ENCODE assay signal across 32 cellular contexts in the genomic region with DNA sequence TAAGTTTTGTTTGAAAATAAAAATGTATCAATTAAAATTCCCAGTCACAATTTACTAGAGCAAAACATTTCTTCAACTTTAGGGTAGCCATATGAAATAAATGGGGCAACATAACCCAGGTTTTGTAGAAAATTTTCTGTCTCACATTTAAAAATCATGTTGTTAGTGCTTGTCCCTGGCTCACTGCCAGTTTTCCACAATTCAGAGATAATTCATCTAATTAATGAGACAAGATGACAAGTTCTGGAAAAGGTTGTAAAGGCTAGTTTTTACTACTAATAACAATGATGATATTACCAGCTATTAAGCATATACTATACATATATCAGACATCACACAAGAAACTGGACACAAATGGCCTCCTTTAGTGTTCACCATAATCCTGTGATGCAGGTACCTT. TPM values are rescaled to one million over a fixed set of nuclear protein-coding genes. Genes with fewer than 3 reads are reported as not detected.
DNase-seq lines count a peak whose midpoint lies in the region; FAIRE-seq and TF ChIP-seq lines count a peak whose summit lies in the region.
"Had no signal": no experiment of that assay in that cellular context is flagged by ENCODE, and none has a peak within 500 bp of the region (broad histone marks: within the 10 kb centered on the region; RNA-seq: fewer than 3 reads in every experiment).

No MANE protein-coding gene starts in this region.

- no peak overlapping the region for H3K27ac Mint-ChIP-seq in astrocyte (ENCODE audit: unreplicated experiment)
- H3K27ac Mint-ChIP-seq: activated CD4-positive, alpha-beta memory T cell treated with anti-CD3 and anti-CD28 coated beads, Interleukin-2, amount 10 ng/mL, durations not matched to agents 7 days and 5 days; activated naive CD8-positive, alpha-beta T cell treated with anti-CD3 and anti-CD28 coated beads for 36 hours; H9; naive thymus-derived CD8-positive, alpha-beta T cell; stimulated activated naive B cell treated with anti-CD40 and anti-IgM and Interleukin-4, amounts not matched to agents 10 μg/mL and 1 μg/mL and 100 μg/mL, for 72 hours had no signal

- H3K36me3 ChIP-seq in astrocyte (ENCODE audit: insufficient read depth, low read length) (no peaks in the 10 kb centered on the region), suprapubic skin (no peaks in the 10 kb centered on the region), right atrium auricular region (no peaks in the 10 kb centered on the region)
- H3K36me3 ChIP-seq: BLaER1, gastrocnemius medialis, left lung, ovary, uterus had no signal

- H3K27ac ChIP-seq in astrocyte (ENCODE audit: low read depth, low read length) (no peak overlapping the region), suprapubic skin (no peak overlapping the region), right atrium auricular region (no peak overlapping the region)
- H3K27ac ChIP-seq: BLaER1, gastrocnemius medialis, left lung, ovary, testis, uterus had no signal

- DNase-seq in NCI-H2196 (lab: John Stamatoyannopoulos, UW; ENCODE audit: unreplicated experiment) (peak; percentile 27), NCI-H2196 treated with DMSO at 0.1 percent for 48 hours (lab: John Stamatoyannopoulos, UW; ENCODE audit: unreplicated experiment) (no peak), NCI-H1105 (lab: John Stamatoyannopoulos, UW) (peak; percentile 8), astrocyte (ENCODE audit: low read depth) (no peak), lung microvascular endothelial cell (ENCODE audit: low read depth in 2 of 2) (peak; percentile 38 to 68), suprapubic skin (ENCODE audit: low spot score in 2 of 2) (no peak), right atrium auricular region (ENCODE audit: low spot score) (no peak)
- no peak for DNase-seq in NK-92 treated with Interleukin-12 subunit alpha and Interleukin-12 subunit beta, amount 100 ng/mL, for 24 hours (lab: John Stamatoyannopoulos, UW)
- DNase-seq: ACHN; activated CD4-positive, alpha-beta memory T cell treated with anti-CD3 and anti-CD28 coated beads, Interleukin-2, amount 10 ng/mL, durations not matched to agents 7 days and 5 days; activated CD4-positive, CD25-positive, alpha-beta regulatory T cell; activated naive CD8-positive, alpha-beta T cell treated with anti-CD3 and anti-CD28 coated beads for 36 hours; effector CD8-positive, alpha-beta T cell; gastrocnemius medialis; H9; hippocampal formation; immature natural killer cell; left lung; midbrain; naive thymus-derived CD8-positive, alpha-beta T cell; NCI-H1048; NCI-H774; ovary; PC-3; retina; stimulated activated CD4-positive, alpha-beta T cell treated with anti-CD3 and anti-CD28 coated beads, Interleukin-4, amount 100 ng/mL, for 1 hour; stimulated activated naive B cell treated with anti-CD40 and anti-IgM and Interleukin-4, amounts not matched to agents 10 μg/mL and 1 μg/mL and 100 μg/mL, for 72 hours; T1000; testis; uterus had no signal

- no peak overlapping the region for H3K9ac ChIP-seq in astrocyte (ENCODE audit: low read length)
- H3K9ac ChIP-seq: BLaER1 had no signal

- H3K9me3 ChIP-seq in astrocyte (ENCODE audit: insufficient read depth, low read depth, low read length) = no peaks in the 10 kb centered on the region
- H3K9me3 ChIP-seq in suprapubic skin = no peaks in the 10 kb centered on the region
- H3K9me3 ChIP-seq in right atrium auricular region = no peaks in the 10 kb centered on the region
- H3K9me3 ChIP-seq: gastrocnemius medialis, left lung, ovary, testis, uterus had no signal

- H3K4me1 Mint-ChIP-seq in astrocyte (ENCODE audit: low read depth, unreplicated experiment) = peaks cover under 1% of the 10 kb centered on the region
- H3K4me1 Mint-ChIP-seq: activated CD4-positive, alpha-beta memory T cell treated with anti-CD3 and anti-CD28 coated beads, Interleukin-2, amount 10 ng/mL, durations not matched to agents 7 days and 5 days; H9 had no signal

- peak; percentile 9 for FAIRE-seq in astrocyte (lab: Jason Lieb, UNC)
- FAIRE-seq: GM12892 had no signal

- TF ChIP-seq CTCF in astrocyte (IDR thresholded peaks at IDR 0.05; ENCODE audit: insufficient read depth, low read depth, low read length) (no peak), suprapubic skin (IDR thresholded peaks at IDR 0.05) (no peak), right atrium auricular region (IDR thresholded peaks at IDR 0.05) (no peak)

- H3K4me3 ChIP-seq in astrocyte (ENCODE audit: insufficient read depth, low read depth, low read length) (no peak overlapping the region), suprapubic skin (no peak overlapping the region), right atrium auricular region (no peak overlapping the region)
- H3K4me3 ChIP-seq: BLaER1, gastrocnemius medialis, left lung, ovary, testis, uterus had no signal

- H3K4me2 ChIP-seq in astrocyte (ENCODE audit: low read length) = no peak overlapping the region
- H3K4me2 ChIP-seq: BLaER1 had no signal

- no peaks in the 10 kb centered on the region for H3K36me3 Mint-ChIP-seq in astrocyte (ENCODE audit: low read depth, unreplicated experiment)
- H3K36me3 Mint-ChIP-seq: activated naive CD8-positive, alpha-beta T cell treated with anti-CD3 and anti-CD28 coated beads for 36 hours; immature natural killer cell had no signal

- H3K27me3 ChIP-seq in astrocyte (ENCODE audit: insufficient read depth, low read length) (no peaks in the 10 kb centered on the region), suprapubic skin (no peaks in the 10 kb centered on the region), right atrium auricular region (no peaks in the 10 kb centered on the region)
- H3K27me3 ChIP-seq: BLaER1, gastrocnemius medialis, left lung, ovary, testis, uterus had no signal

- no peak overlapping the region for H2AFZ ChIP-seq in astrocyte (ENCODE audit: low read depth, low read length)

- peaks cover 2% of the 10 kb centered on the region for H3K79me2 ChIP-seq in astrocyte (ENCODE audit: insufficient read depth, low read length)

- no peak for TF ChIP-seq EP300 in suprapubic skin (IDR thresholded peaks at IDR 0.05)

- H4K20me1 ChIP-seq in astrocyte (ENCODE audit: insufficient read depth, low read length) = peaks cover 4% of the 10 kb centered on the region

- no peaks in the 10 kb centered on the region for H3K27me3 Mint-ChIP-seq in astrocyte (ENCODE audit: low read depth, unreplicated experiment)
- H3K27me3 Mint-ChIP-seq: activated naive CD8-positive, alpha-beta T cell treated with anti-CD3 and anti-CD28 coated beads for 36 hours; naive thymus-derived CD8-positive, alpha-beta T cell; stimulated activated naive B cell treated with anti-CD40 and anti-IgM and Interleukin-4, amounts not matched to agents 10 μg/mL and 1 μg/mL and 100 μg/mL, for 72 hours had no signal

- TF ChIP-seq POLR2A in suprapubic skin (IDR thresholded peaks at IDR 0.05) = no peak

- H3K4me3 Mint-ChIP-seq in astrocyte (ENCODE audit: unreplicated experiment) = no peak overlapping the region
- H3K4me3 Mint-ChIP-seq: activated CD4-positive, alpha-beta memory T cell treated with anti-CD3 and anti-CD28 coated beads, Interleukin-2, amount 10 ng/mL, durations not matched to agents 7 days and 5 days; activated naive CD8-positive, alpha-beta T cell treated with anti-CD3 and anti-CD28 coated beads for 36 hours; H9; immature natural killer cell; naive thymus-derived CD8-positive, alpha-beta T cell; stimulated activated naive B cell treated with anti-CD40 and anti-IgM and Interleukin-4, amounts not matched to agents 10 μg/mL and 1 μg/mL and 100 μg/mL, for 72 hours had no signal

- peaks cover 2% of the 10 kb centered on the region for H3K9me3 Mint-ChIP-seq in astrocyte (ENCODE audit: unreplicated experiment)
- H3K9me3 Mint-ChIP-seq: activated CD4-positive, alpha-beta memory T cell treated with anti-CD3 and anti-CD28 coated beads, Interleukin-2, amount 10 ng/mL, durations not matched to agents 7 days and 5 days; immature natural killer cell; naive thymus-derived CD8-positive, alpha-beta T cell; stimulated activated naive B cell treated with anti-CD40 and anti-IgM and Interleukin-4, amounts not matched to agents 10 μg/mL and 1 μg/mL and 100 μg/mL, for 72 hours had no signal

- H3K4me1 ChIP-seq in astrocyte (ENCODE audit: insufficient read depth, low read length) (no peaks in the 10 kb centered on the region), suprapubic skin (peaks cover 11% of the 10 kb centered on the region), right atrium auricular region (peaks cover 0 to 12% of the 10 kb centered on the region in 2 donors)
- H3K4me1 ChIP-seq: BLaER1, testis, uterus had no signal

RNA-seq across cellular contexts. Expression of a gene that starts 45.9 kb away (rescaled TPM):
- total RNA-seq in astrocyte (12.1 and 17.7 TPM in 2 replicates), lung microvascular endothelial cell (4.8 and 5.4 TPM in 2 replicates), suprapubic skin (10 to 100 TPM; 33.6 to 58.1 (median 46.0) TPM), right atrium auricular region (10 to 100 TPM; 15.3 to 23.8 TPM)

Comparison
In these comparisons a context has a peak if more than half of its experiments do, and no peak if none do; other contexts are left out.
1. DNase-seq: peak in NCI-H2196 (single experiment), NCI-H1105 (single experiment) and lung microvascular endothelial cell (2 of 2); none in NCI-H2196 treated with DMSO at 0.1 percent for 48 hours (single experiment), astrocyte (single experiment), NK-92 treated with Interleukin-12 subunit alpha and Interleukin-12 subunit beta, amount 100 ng/mL, for 24 hours (single experiment), suprapubic skin (0 of 2) and right atrium auricular region (single experiment).